In the genomic region with DNA sequence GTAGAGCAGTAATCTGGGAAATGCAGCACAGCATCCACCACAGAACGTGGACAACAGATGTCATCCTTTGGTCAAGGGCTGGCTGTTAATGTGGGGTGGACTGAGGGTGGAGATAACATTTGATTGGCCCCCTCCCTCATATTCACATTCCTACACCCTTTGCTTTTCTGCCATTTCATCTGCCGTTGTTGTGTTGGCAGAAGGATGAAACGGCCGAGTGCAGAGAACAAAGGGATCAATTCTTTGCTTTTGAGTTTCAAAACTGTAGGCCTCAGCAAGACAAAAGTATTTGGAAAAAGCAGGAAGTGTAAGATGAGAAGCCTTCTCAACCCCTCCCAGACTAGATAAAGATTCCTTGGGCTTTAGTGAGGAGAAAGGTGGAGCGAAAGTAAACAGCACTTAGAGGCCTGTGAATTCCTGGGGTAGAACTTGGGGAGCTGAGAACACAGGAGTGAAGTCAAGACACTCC, we compare ENCODE assay signal across 21 cellular contexts.
DNase-seq lines count a peak whose midpoint lies in the region; ATAC-seq, FAIRE-seq and TF ChIP-seq lines count a peak whose summit lies in the region.
"Had no signal": no experiment of that assay in that cellular context is flagged by ENCODE, and none has a peak within 500 bp of the region (broad histone marks: within the 10 kb centered on the region; RNA-seq: fewer than 3 reads in every experiment).

No MANE protein-coding gene starts in this region.

- H3K18ac ChIP-seq in H1 (ENCODE audit: extremely low read depth, low read length) (peak overlapping the region; percentile 65; the same call in 1 of the 2 replicates), mesendoderm (ENCODE audit: low read length) (peak overlapping the region; percentile 95)

- H4K20me1 ChIP-seq in HepG2 (ENCODE audit: insufficient read depth, low read length) (no peaks in the 10 kb centered on the region), H1 (replicated peaks in 1 of 2; ENCODE audit: control insufficient read depth in 1 of 2, insufficient read depth in 2 of 2, low read length in 2 of 2) (no peaks in the 10 kb centered on the region)

- POLR2A ChIA-PET in HepG2 (lab: Yijun Ruan, JAX) (no interaction called here), H1 (lab: Charles Lee; ENCODE audit: partially characterized antibody) (interaction anchor here (0.6 to 3.9 kb wide), 6 partner anchors 8 to 461 kb away, joined by 3 to 13 read pairs (median 4); a partner anchor contains a TSS)

- H3K23ac ChIP-seq in H1 (ENCODE audit: insufficient read length) (no peak overlapping the region), mesendoderm (ENCODE audit: low read length) (no peak overlapping the region)

- H3K27me3 ChIP-seq in HepG2 (ENCODE audit: control insufficient read depth in 1 of 2, insufficient read depth in 2 of 2, low read length in 2 of 2) (no peaks in the 10 kb centered on the region; a peak in 1 of 5 replicates), right lobe of liver (no peaks in the 10 kb centered on the region), H1 (replicated peaks in 1 of 4; ENCODE audit: control insufficient read depth in 3 of 4, extremely low read depth in 1 of 4, insufficient read depth in 3 of 4, low read length in 3 of 4) (no peaks in the 10 kb centered on the region), mesendoderm (ENCODE audit: insufficient read depth, low read length, poor library complexity) (no peaks in the 10 kb centered on the region), brain microvascular endothelial cell (replicated peaks) (no peaks in the 10 kb centered on the region), ovary (no peaks in the 10 kb centered on the region)
- H3K27me3 ChIP-seq: cardiac muscle cell, spleen had no signal

- H3K23me2 ChIP-seq in H1 (ENCODE audit: low read depth, low read length), result no peaks in the 10 kb centered on the region

- H3K9ac ChIP-seq in HepG2 (ENCODE audit: insufficient read depth, low read depth, low read length) (no peak overlapping the region), H1 (replicated peaks in 1 of 4; ENCODE audit: extremely low read depth in 1 of 4, low read depth in 3 of 4, low read length in 3 of 4) (peak overlapping the region in 2 of 4 experiments; percentile 0 to 24; a peak in 4 of 7 replicates), mesendoderm (ENCODE audit: low read length) (no peak overlapping the region)

- H3K4me1 ChIP-seq in HepG2 (ENCODE audit: insufficient read depth, low read length) (peaks cover 20% of the 10 kb centered on the region), right lobe of liver (peaks cover 0 to 1% (median 0%) of the 10 kb centered on the region in 4 donors), H1 (replicated peaks in 1 of 4; ENCODE audit: control insufficient read depth in 3 of 4, insufficient read depth in 4 of 4, low read length in 3 of 4) (peaks cover 3 to 34% (median 16%) of the 10 kb centered on the region in 4 experiments; a peak in 6 of 7 replicates), mesendoderm (ENCODE audit: control insufficient read depth, low read depth, low read length) (peaks cover 2% of the 10 kb centered on the region), ovary (ENCODE audit: insufficient read depth) (no peaks in the 10 kb centered on the region)
- H3K4me1 ChIP-seq: spleen had no signal

- no peak overlapping the region for H3K4ac ChIP-seq in H1 (replicated peaks; ENCODE audit: insufficient read length, low read depth, low read length)
- H3K4ac ChIP-seq in mesendoderm (ENCODE audit: low read depth, low read length), result peak overlapping the region; percentile 48

- H3K4me3 ChIP-seq in HepG2 (replicated peaks in 1 of 3; ENCODE audit: insufficient read depth in 1 of 3, low read depth in 2 of 3, low read length in 3 of 3), result 0 out of 6 replicates have a peak overlapping the region, but pooled peaks of 1 of the 3 experiments have one; percentile 2
- no peak overlapping the region for H3K4me3 ChIP-seq in right lobe of liver
- H3K4me3 ChIP-seq in H1 (ENCODE audit: extremely low read depth in 1 of 4, insufficient read depth in 2 of 4, low read depth in 3 of 4, low read length in 4 of 4), result peak overlapping the region in 1 of 4 experiments; percentile 31; a peak in 1 of 8 replicates
- H3K4me3 ChIP-seq in mesendoderm (ENCODE audit: low read length), result no peak overlapping the region
- H3K4me3 ChIP-seq in brain microvascular endothelial cell (ENCODE audit: low read depth, low read length), result no peak overlapping the region
- no peak overlapping the region for H3K4me3 ChIP-seq in ovary
- H3K4me3 ChIP-seq: cardiac muscle cell, spleen had no signal

- TF ChIP-seq RAD21 in HepG2 (CRISPR knock-in tag; IDR thresholded peaks at IDR 0.05) (no peak), H1 (IDR thresholded peaks at IDR 0.05 in 1 of 2, conservative IDR thresholded peaks at IDR 0.05 in 1 of 2; ENCODE audit: low read depth in 2 of 2, low read length in 2 of 2) (0 out of 4 replicates have a peak, but pooled peaks of 1 of the 2 experiments have one; percentile 3)

- no peak for TF ChIP-seq EP300 in HepG2 (IDR thresholded peaks at IDR 0.05; ENCODE audit: low read depth in 2 of 2, low read length in 2 of 2)
- no peak for TF ChIP-seq EP300 in HepG2 (CRISPR knock-in tag; IDR thresholded peaks at IDR 0.05; ENCODE audit: borderline replicate concordance)
- TF ChIP-seq EP300 in H1 (IDR thresholded peaks at IDR 0.05; ENCODE audit: borderline replicate concordance in 1 of 2, low read depth in 2 of 2, low read length in 2 of 2), result 0 out of 3 replicates have a peak, but pooled peaks of 1 of the 2 experiments have one; percentile 82
- no peak for TF ChIP-seq EP300 in ovary (IDR thresholded peaks at IDR 0.05)

- TF ChIP-seq POLR2A in HepG2 (IDR thresholded peaks at IDR 0.05; ENCODE audit: insufficient read depth in 1 of 2, low read depth in 2 of 2, low read length in 2 of 2) (no peak), right lobe of liver (IDR thresholded peaks at IDR 0.05) (no peak), H1 (IDR thresholded peaks at IDR 0.05; ENCODE audit: control extremely low read depth in 1 of 2, low read depth in 2 of 2, low read length in 2 of 2) (peak; percentile 45 to 79), ovary (IDR thresholded peaks at IDR 0.05) (no peak)

- WGBS in HepG2 (ENCODE audit: low lambda C conversion rate), result 20% methylated on average over 5 of the region's 5 CpGs
- WGBS in right lobe of liver (ENCODE audit: insufficient coverage, low coverage, low lambda C conversion rate, missing lambda C conversion rate), result 77% methylated on average over 5 of the region's 5 CpGs
- WGBS in H1 (ENCODE audit: extremely low coverage in 1 of 2, insufficient coverage in 1 of 2, insufficient read length in 1 of 2, insufficient replicate concordance in 2 of 2, low coverage in 1 of 2, low lambda C conversion rate in 2 of 2, missing lambda C conversion rate in 1 of 2), 2 experiments, result 3% methylated on average over 5 of the region's 5 CpGs; no CpG with 5 or more reads in 1 of the 2 experiments
- WGBS in mesendoderm (ENCODE audit: extremely low coverage, insufficient coverage, low lambda C conversion rate), result no CpG with 5 or more reads among the region's 5 CpGs
- WGBS in ovary, 3 donors, result 52 to 69% (median 60%) methylated on average over 5 of the region's 5 CpGs

- TF ChIP-seq CTCF in HepG2 (CRISPR knock-in tag; IDR thresholded peaks at IDR 0.05), result no peak
- TF ChIP-seq CTCF in right lobe of liver (IDR thresholded peaks at IDR 0.05), result no peak
- TF ChIP-seq CTCF in H1 (IDR thresholded peaks at IDR 0.05; ENCODE audit: control extremely low read depth in 1 of 3, insufficient read depth in 1 of 3, low read depth in 1 of 3, low read length in 3 of 3), result no peak
- no peak for TF ChIP-seq CTCF in brain microvascular endothelial cell (IDR thresholded peaks at IDR 0.05; ENCODE audit: low read depth, low read length, missing control alignments)
- no peak for TF ChIP-seq CTCF in ovary (IDR thresholded peaks at IDR 0.05)

- H3K4me2 ChIP-seq in HepG2 (ENCODE audit: low read depth, low read length) (peak overlapping the region; percentile 42), H1 (ENCODE audit: insufficient read depth in 1 of 2, low read depth in 2 of 2, low read length in 2 of 2) (peak overlapping the region; percentile 43 to 48), mesendoderm (ENCODE audit: low read length) (no peak overlapping the region)

- no peak overlapping the region for H3K14ac ChIP-seq in H1 (ENCODE audit: insufficient read length)

- H4K8ac ChIP-seq in H1 (ENCODE audit: extremely low read depth, insufficient read depth, low read length), result peak overlapping the region; percentile 66; the same call in 1 of the 2 replicates
- no peak overlapping the region for H4K8ac ChIP-seq in mesendoderm (ENCODE audit: low read depth, low read length)

- DNase-seq in HepG2 (ENCODE audit: low spot score) (peak; percentile 24), right lobe of liver (no peak), H1 (ENCODE audit: low read depth in 1 of 2, low spot score in 2 of 2) (peak; percentile 61 to 88), mesendoderm (peak; percentile 96), brain microvascular endothelial cell (no peak), ovary (no peak)
- DNase-seq: 8988T; activated CD8-positive, alpha-beta T cell treated with anti-CD3 and anti-CD28 coated beads for 36 hours; activated naive CD8-positive, alpha-beta T cell treated with anti-CD3 and anti-CD28 coated beads for 36 hours; activated T-cell treated with anti-CD3 and anti-CD28 coated beads, Interleukin-2, amount 50 U/mL, for 48 hours; DMS153; effector CD4-positive, alpha-beta T cell; NCI-H2029; NCI-H446 treated with DMSO at 0.1 percent for 48 hours; Right ventricle myocardium superior; spleen had no signal

- peak overlapping the region; percentile 65 for H2BK12ac ChIP-seq in H1 (ENCODE audit: low read depth, low read length)

- H3K56ac ChIP-seq in H1 (replicated peaks; ENCODE audit: insufficient read length, low read depth, low read length) (no peak overlapping the region), mesendoderm (ENCODE audit: low read length) (peak overlapping the region; percentile 11)

- H2AFZ ChIP-seq in HepG2 (ENCODE audit: low read length), result no peak overlapping the region
- no peak overlapping the region for H2AFZ ChIP-seq in H1 (ENCODE audit: low read length)

- ATAC-seq in HepG2 (peak; percentile 75), right lobe of liver (no peak), GM18511 (IDR thresholded peaks at IDR 0.05; ENCODE audit: unreplicated experiment) (no peak), GM21390 (IDR thresholded peaks at IDR 0.05; ENCODE audit: unreplicated experiment) (no peak)
- ATAC-seq: activated CD8-positive, alpha-beta T cell treated with anti-CD3 and anti-CD28 coated beads for 36 hours; left lobe of liver had no signal

- no peak overlapping the region for H2BK20ac ChIP-seq in H1 (ENCODE audit: low read length)

- peak overlapping the region; percentile 74 for H4K5ac ChIP-seq in H1 (ENCODE audit: insufficient read length, low read depth, low read length)
- no peak overlapping the region for H4K5ac ChIP-seq in mesendoderm (ENCODE audit: low read length)

- H2BK120ac ChIP-seq in H1 (replicated peaks; ENCODE audit: low read depth, low read length) (peak overlapping the region; percentile 69), mesendoderm (ENCODE audit: low read depth, low read length) (peak overlapping the region; percentile 96)

- peak overlapping the region; percentile 32 for H4K91ac ChIP-seq in H1 (replicated peaks; ENCODE audit: insufficient read length, low read length)

- intact Hi-C loops in HepG2 (cut with micrococcal nuclease; ENCODE audit: unreplicated experiment) (no loop called here), right lobe of liver (cut with DNase I) (no loop called here), ovary (cut with DNase I) (no loop called here)

- FAIRE-seq in HepG2 (lab: Jason Lieb, UNC) (no peak), H1 (lab: Jason Lieb, UNC) (peak; percentile 99)

- H2BK5ac ChIP-seq in H1 (ENCODE audit: low read depth, low read length), result peak overlapping the region; percentile 94
- peak overlapping the region; percentile 18 for H2BK5ac ChIP-seq in mesendoderm (ENCODE audit: low read length)

- H2BK15ac ChIP-seq in H1 (ENCODE audit: low read length) (no peak overlapping the region), mesendoderm (replicated peaks; ENCODE audit: low read depth) (peak overlapping the region; percentile 21)

- no peak overlapping the region for H3K27ac ChIP-seq in HepG2 (ENCODE audit: extremely low read length, insufficient read depth, low read length)
- H3K27ac ChIP-seq in right lobe of liver, result no peak overlapping the region
- peak overlapping the region; percentile 78 for H3K27ac ChIP-seq in H1 (ENCODE audit: low read depth, low read length)
- peak overlapping the region; percentile 51 for H3K27ac ChIP-seq in mesendoderm (ENCODE audit: low read depth, low read length)
- H3K27ac ChIP-seq in brain microvascular endothelial cell, result no peak overlapping the region
- H3K27ac ChIP-seq in ovary, result no peak overlapping the region
- H3K27ac ChIP-seq: C4-2B, cardiac muscle cell, spleen had no signal

- H2AK5ac ChIP-seq in H1 (ENCODE audit: low read depth, low read length), result no peak overlapping the region; the same call in 1 of the 2 replicates
- no peak overlapping the region for H2AK5ac ChIP-seq in mesendoderm (ENCODE audit: low read length)

- CTCF ChIA-PET in HepG2 (lab: Yijun Ruan, JAX; ENCODE audit: low intra/inter-chr PET ratio, low total read pairs), result no interaction called here
- CTCF ChIA-PET in H1 (lab: Charles Lee; ENCODE audit: partially characterized antibody), result no interaction called here

- H3K9me3 ChIP-seq in HepG2 (ENCODE audit: low read length), result no peaks in the 10 kb centered on the region
- no peaks in the 10 kb centered on the region for H3K9me3 ChIP-seq in right lobe of liver
- H3K9me3 ChIP-seq in H1 (ENCODE audit: insufficient read depth in 2 of 2, low read depth in 1 of 2, low read length in 1 of 2), result no peaks in the 10 kb centered on the region
- no peaks in the 10 kb centered on the region for H3K9me3 ChIP-seq in ovary
- H3K9me3 ChIP-seq: spleen had no signal

- H3K79me2 ChIP-seq in HepG2 (ENCODE audit: insufficient read depth, low read length), result no peaks in the 10 kb centered on the region
- no peaks in the 10 kb centered on the region for H3K79me2 ChIP-seq in H1 (ENCODE audit: control insufficient read depth in 1 of 2, insufficient read depth in 2 of 2, low read length in 2 of 2)
- no peaks in the 10 kb centered on the region for H3K79me2 ChIP-seq in mesendoderm (ENCODE audit: control insufficient read depth, insufficient read depth, low read length)

- no TSS peak for BruUV-seq in HepG2 (replicated peaks; lab: Mats Ljungman, UMichigan)

- H3K79me1 ChIP-seq in H1 (ENCODE audit: low read depth, low read length) (no peaks in the 10 kb centered on the region), mesendoderm (ENCODE audit: low read length) (no peaks in the 10 kb centered on the region)

- H3K36me3 ChIP-seq in HepG2 (replicated peaks in 1 of 2; ENCODE audit: control insufficient read depth in 1 of 2, insufficient read depth in 2 of 2, low read length in 2 of 2), result no peaks in the 10 kb centered on the region
- no peaks in the 10 kb centered on the region for H3K36me3 ChIP-seq in right lobe of liver
- no peaks in the 10 kb centered on the region for H3K36me3 ChIP-seq in H1 (ENCODE audit: control insufficient read depth in 2 of 4, insufficient read depth in 4 of 4, low read length in 3 of 4)
- no peaks in the 10 kb centered on the region for H3K36me3 ChIP-seq in mesendoderm (ENCODE audit: control insufficient read depth, insufficient read depth, low read length)
- no peaks in the 10 kb centered on the region for H3K36me3 ChIP-seq in brain microvascular endothelial cell (replicated peaks)
- no peaks in the 10 kb centered on the region for H3K36me3 ChIP-seq in ovary
- H3K36me3 ChIP-seq: cardiac muscle cell, spleen had no signal

- in situ Hi-C loops in HepG2 (cut with HindIII; ENCODE audit: extremely low pct_ligation_motif_present, low pct_unique_long_range_greater_than_20kb), result no loop called here
- in situ Hi-C loops in brain microvascular endothelial cell (cut with HindIII; ENCODE audit: low pct_ligation_motif_present, low sequenced_read_pairs), result no loop called here

Comparison
In these comparisons a context has a peak if more than half of its experiments do, and no peak if none do; other contexts are left out.
1. DNase-seq: peak in HepG2 (single experiment), H1 (2 of 2) and mesendoderm (single experiment); none in right lobe of liver (0 of 3), brain microvascular endothelial cell (single experiment) and ovary (0 of 5).
2. H3K27ac ChIP-seq: peak in H1 (single experiment) and mesendoderm (single experiment); none in HepG2 (single experiment), right lobe of liver (0 of 3), brain microvascular endothelial cell (single experiment) and ovary (0 of 2).
3. POLR2A ChIP-seq: peak in H1 (2 of 2); none in HepG2 (0 of 2), right lobe of liver (single experiment) and ovary (single experiment).